Comparison of ENCODE assay signal across 12 cellular contexts in the genomic region with DNA sequence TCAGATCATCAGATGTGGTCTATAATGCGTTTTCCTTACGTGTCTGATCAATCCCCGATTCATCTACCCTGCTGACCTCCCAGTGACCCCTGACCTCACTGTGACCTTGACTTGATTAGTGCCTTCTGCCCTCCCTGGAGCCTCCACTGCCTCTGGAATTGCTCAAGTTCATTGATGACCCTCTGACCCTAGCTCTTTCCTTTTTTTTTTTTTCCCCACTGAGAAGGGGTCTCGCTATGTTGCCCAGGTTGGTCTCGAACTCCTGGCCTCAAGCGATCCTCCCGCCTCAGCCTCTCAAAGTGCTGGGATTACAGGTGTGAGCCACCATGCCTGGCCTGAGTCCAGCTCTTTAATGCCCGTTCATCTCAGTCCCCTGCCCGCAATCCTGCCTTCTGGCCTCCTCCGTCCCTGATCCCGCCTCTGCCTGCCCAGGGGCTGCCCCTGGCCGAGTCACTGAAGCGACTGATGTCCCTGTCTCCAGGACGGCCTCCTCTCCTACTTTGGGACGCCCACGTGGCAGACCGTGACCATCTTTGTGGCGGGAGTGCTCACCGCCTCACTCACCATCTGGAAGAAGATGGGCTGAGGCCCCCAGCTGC. TPM values are rescaled to one million over a fixed set of nuclear protein-coding genes. Genes with fewer than 3 reads are reported as not detected.
A peak's percentile ranks its signal among the peaks of the same experiment; 100 is the strongest.
DNase-seq lines count a peak whose midpoint lies in the region; ATAC-seq and TF ChIP-seq lines count a peak whose summit lies in the region.
"Had no signal": no experiment of that assay in that cellular context is flagged by ENCODE, and none has a peak within 500 bp of the region (broad histone marks: within the 10 kb centered on the region; RNA-seq: fewer than 3 reads in every experiment).

No MANE protein-coding gene starts in this region.

- H3K9ac ChIP-seq in mesendoderm (ENCODE audit: low read length) = no peak overlapping the region

- no peak for TF ChIP-seq POLR2A in spleen (IDR thresholded peaks at IDR 0.05)

- TF ChIP-seq CTCF in glutamatergic neuron (IDR thresholded peaks at IDR 0.05; ENCODE audit: partially characterized antibody, unreplicated experiment) (no peak), spleen (IDR thresholded peaks at IDR 0.05 in 8 of 11, conservative IDR thresholded peaks at IDR 0.05 in 3 of 11) (no peak)

- H3K4ac ChIP-seq in mesendoderm (ENCODE audit: low read depth, low read length) = no peak overlapping the region

- H3K79me2 ChIP-seq in mesendoderm (ENCODE audit: control insufficient read depth, insufficient read depth, low read length) = peaks cover 12% of the 10 kb centered on the region

- H3K79me1 ChIP-seq in mesendoderm (ENCODE audit: low read length) = peaks cover 8% of the 10 kb centered on the region

- no peaks in the 10 kb centered on the region for H3K9me3 Mint-ChIP-seq in T-helper 2 cell treated with Interferon-gamma antibody and Interleukin-4, amounts not matched to agents 5 μg/mL and 100 μg/mL, for 36 hours
- H3K9me3 Mint-ChIP-seq in glutamatergic neuron (ENCODE audit: unreplicated experiment) = peaks cover 12% of the 10 kb centered on the region

- no peak overlapping the region for H3K18ac ChIP-seq in mesendoderm (ENCODE audit: low read length)

- H3K27ac Mint-ChIP-seq in T-helper 2 cell treated with Interferon-gamma antibody and Interleukin-4, amounts not matched to agents 5 μg/mL and 100 μg/mL, for 36 hours = peak overlapping the region; percentile 37
- peak overlapping the region; percentile 28 for H3K27ac Mint-ChIP-seq in glutamatergic neuron (ENCODE audit: unreplicated experiment)

- H3K23ac ChIP-seq in mesendoderm (ENCODE audit: low read length) = no peak overlapping the region

- no peak overlapping the region for H4K8ac ChIP-seq in mesendoderm (ENCODE audit: low read depth, low read length)

- H4K5ac ChIP-seq in mesendoderm (ENCODE audit: low read length) = no peak overlapping the region

- no peak overlapping the region for H2AK5ac ChIP-seq in mesendoderm (ENCODE audit: low read length)

- H3K36me3 ChIP-seq in spleen = peaks cover 0 to 50% (median 5%) of the 10 kb centered on the region in 6 donors
- peaks cover 4% of the 10 kb centered on the region for H3K36me3 ChIP-seq in mesendoderm (ENCODE audit: control insufficient read depth, insufficient read depth, low read length)

- H3K4me3 Mint-ChIP-seq in T-helper 2 cell treated with Interferon-gamma antibody and Interleukin-4, amounts not matched to agents 5 μg/mL and 100 μg/mL, for 36 hours = no peak overlapping the region
- no peak overlapping the region for H3K4me3 Mint-ChIP-seq in glutamatergic neuron (ENCODE audit: unreplicated experiment)

- ATAC-seq in HG02759 (IDR thresholded peaks at IDR 0.05; ENCODE audit: unreplicated experiment) (no peak), HG03045 (IDR thresholded peaks at IDR 0.05; ENCODE audit: unreplicated experiment) (no peak)

- H3K27me3 Mint-ChIP-seq in T-helper 2 cell treated with Interferon-gamma antibody and Interleukin-4, amounts not matched to agents 5 μg/mL and 100 μg/mL, for 36 hours (ENCODE audit: low read depth) = no peaks in the 10 kb centered on the region
- H3K27me3 Mint-ChIP-seq in glutamatergic neuron (ENCODE audit: unreplicated experiment) = peaks cover 12% of the 10 kb centered on the region

- no peak overlapping the region for H3K4me2 ChIP-seq in mesendoderm (ENCODE audit: low read length)

- H3K4me1 ChIP-seq in spleen (peaks cover 20 to 86% (median 59%) of the 10 kb centered on the region in 6 donors), mesendoderm (ENCODE audit: control insufficient read depth, low read depth, low read length) (peaks cover 16% of the 10 kb centered on the region)

- peak overlapping the region in 1 of 8 donors; percentile 99 for H3K4me3 ChIP-seq in spleen
- no peak overlapping the region for H3K4me3 ChIP-seq in mesendoderm (ENCODE audit: low read length)
- H3K4me3 ChIP-seq: MG63, right atrium auricular region had no signal

- H2BK15ac ChIP-seq in mesendoderm (replicated peaks; ENCODE audit: low read depth) = no peak overlapping the region

- no peaks in the 10 kb centered on the region for H3K27me3 ChIP-seq in spleen (replicated peaks in 1 of 7)
- H3K27me3 ChIP-seq in mesendoderm (ENCODE audit: insufficient read depth, low read length, poor library complexity) = no peaks in the 10 kb centered on the region
- H3K27me3 ChIP-seq: MG63, right atrium auricular region had no signal

- WGBS in spleen, 5 donors = 85 to 91% (median 87%) methylated on average over 19 of the region's 19 CpGs
- no CpG with 5 or more reads among the region's 19 CpGs for WGBS in mesendoderm (ENCODE audit: extremely low coverage, insufficient coverage, low lambda C conversion rate)

- no peak overlapping the region for H3K56ac ChIP-seq in mesendoderm (ENCODE audit: low read length)

- DNase-seq in T-helper 2 cell treated with Interferon-gamma antibody and Interleukin-4, amounts not matched to agents 5 μg/mL and 100 μg/mL, for 36 hours (ENCODE audit: low spot score) = no peak
- no peak for DNase-seq in T-helper 2 cell
- DNase-seq in SHP77 (lab: John Stamatoyannopoulos, UW) = peak; percentile 33 to 61
- DNase-seq in glutamatergic neuron = peak; percentile 35
- peak; percentile 83 for DNase-seq in spleen
- DNase-seq in mesendoderm = no peak
- DNase-seq: MG63, NCI-H69 had no signal

- peak overlapping the region in 6 of 8 donors; percentile 83 to 98 (median 97) for H3K27ac ChIP-seq in spleen
- H3K27ac ChIP-seq in mesendoderm (ENCODE audit: low read depth, low read length) = no peak overlapping the region

- peaks cover 47% of the 10 kb centered on the region for H3K36me3 Mint-ChIP-seq in T-helper 2 cell treated with Interferon-gamma antibody and Interleukin-4, amounts not matched to agents 5 μg/mL and 100 μg/mL, for 36 hours (ENCODE audit: low read depth)
- H3K36me3 Mint-ChIP-seq in glutamatergic neuron (ENCODE audit: unreplicated experiment) = no peaks in the 10 kb centered on the region

- H2BK120ac ChIP-seq in mesendoderm (ENCODE audit: low read depth, low read length) = no peak overlapping the region

- H3K9me3 ChIP-seq in spleen = no peaks in the 10 kb centered on the region
- H3K9me3 ChIP-seq: MG63, right atrium auricular region had no signal

- H3K4me1 Mint-ChIP-seq in T-helper 2 cell treated with Interferon-gamma antibody and Interleukin-4, amounts not matched to agents 5 μg/mL and 100 μg/mL, for 36 hours (ENCODE audit: low read depth) = peaks cover 49% of the 10 kb centered on the region
- peaks cover 18% of the 10 kb centered on the region for H3K4me1 Mint-ChIP-seq in glutamatergic neuron (ENCODE audit: low read depth, unreplicated experiment)

- H2BK5ac ChIP-seq in mesendoderm (ENCODE audit: low read length) = no peak overlapping the region

- intact Hi-C loops in spleen (cut with DNase I; ENCODE audit: low total_unique reads) = loop anchor here (10.0 kb wide), 1 partner anchor 86 kb away; a partner anchor contains a TSS

RNA-seq across cellular contexts. Expression of a gene that starts 4.0 kb away (rescaled TPM):
- total RNA-seq in glutamatergic neuron (ENCODE audit: unreplicated experiment) (875 TPM), spleen (over 10,000 TPM in 2 of 7 donors, 1,000 to 10,000 TPM in 5; 4,960 to 10,995 (median 6,703) TPM)
- polyA plus RNA-seq in spleen = over 10,000 TPM in 1 of 3 donors, 1,000 to 10,000 TPM in 2; 5,646 to 14,078 (median 8,665) TPM
- 2,631 TPM for polyA plus RNA-seq in mesendoderm (2013, experiment 1 of 2)
- polyA plus RNA-seq in mesendoderm (2013, experiment 2 of 2) = 2,464 TPM

RNA-seq across cellular contexts. Expression of a gene that starts 6.5 kb away (rescaled TPM):
- total RNA-seq in glutamatergic neuron (ENCODE audit: unreplicated experiment) (87.7 TPM), spleen (100 to 1,000 TPM in 6 of 7 donors, 10 to 100 TPM in 1; 65.9 to 158 (median 113) TPM)
- polyA plus RNA-seq in spleen = 100 to 1,000 TPM; 131 to 219 (median 177) TPM
- polyA plus RNA-seq in mesendoderm (2013, experiment 1 of 2) = 77.7 TPM
- 82.3 TPM for polyA plus RNA-seq in mesendoderm (2013, experiment 2 of 2)

RNA-seq across cellular contexts. Expression of a gene that starts 27.7 kb away (rescaled TPM):
- total RNA-seq in glutamatergic neuron (ENCODE audit: unreplicated experiment) = not detected
- 1 to 10 TPM in 4 of 7 donors, under 1 TPM in 2, not detected in 1; 0.51 to 4.5 (median 2.5) TPM for total RNA-seq in spleen
- 1 to 10 TPM; 1.2 to 2.6 (median 1.2) TPM for polyA plus RNA-seq in spleen
- 0.27 TPM for polyA plus RNA-seq in mesendoderm (2013, experiment 1 of 2)
- 0.36 TPM for polyA plus RNA-seq in mesendoderm (2013, experiment 2 of 2)
- total RNA-seq: endothelial cell of umbilical vein, right atrium auricular region had no signal
- polyA plus RNA-seq: endothelial cell of umbilical vein had no signal

RNA-seq across cellular contexts. Expression of a gene that starts 32.0 kb away (rescaled TPM):
- 69.0 TPM for total RNA-seq in glutamatergic neuron (ENCODE audit: unreplicated experiment)
- total RNA-seq in spleen = 10 to 100 TPM; 23.3 to 47.1 (median 32.1) TPM
- 10 to 100 TPM; 11.9 to 20.0 (median 15.1) TPM for polyA plus RNA-seq in spleen
- 20.1 TPM for polyA plus RNA-seq in mesendoderm (2013, experiment 1 of 2)
- polyA plus RNA-seq in mesendoderm (2013, experiment 2 of 2) = 19.3 TPM

RNA-seq across cellular contexts. Expression of a gene that starts 32.5 kb away (rescaled TPM):
- total RNA-seq in glutamatergic neuron (ENCODE audit: unreplicated experiment) (60.9 TPM), spleen (10 to 100 TPM; 32.0 to 46.9 (median 38.4) TPM)
- 10 to 100 TPM; 46.7 to 58.4 (median 53.5) TPM for polyA plus RNA-seq in spleen
- polyA plus RNA-seq in mesendoderm (2013, experiment 1 of 2) = 88.9 TPM
- 92.5 TPM for polyA plus RNA-seq in mesendoderm (2013, experiment 2 of 2)

Comparison
In these comparisons a context has a peak if more than half of its experiments do, and no peak if none do; other contexts are left out.
1. DNase-seq: peak in SHP77 (2 of 2), glutamatergic neuron (single experiment) and spleen (single experiment); none in T-helper 2 cell treated with Interferon-gamma antibody and Interleukin-4, amounts not matched to agents 5 μg/mL and 100 μg/mL, for 36 hours (single experiment), T-helper 2 cell (0 of 5) and mesendoderm (single experiment).